In the genomic region with DNA sequence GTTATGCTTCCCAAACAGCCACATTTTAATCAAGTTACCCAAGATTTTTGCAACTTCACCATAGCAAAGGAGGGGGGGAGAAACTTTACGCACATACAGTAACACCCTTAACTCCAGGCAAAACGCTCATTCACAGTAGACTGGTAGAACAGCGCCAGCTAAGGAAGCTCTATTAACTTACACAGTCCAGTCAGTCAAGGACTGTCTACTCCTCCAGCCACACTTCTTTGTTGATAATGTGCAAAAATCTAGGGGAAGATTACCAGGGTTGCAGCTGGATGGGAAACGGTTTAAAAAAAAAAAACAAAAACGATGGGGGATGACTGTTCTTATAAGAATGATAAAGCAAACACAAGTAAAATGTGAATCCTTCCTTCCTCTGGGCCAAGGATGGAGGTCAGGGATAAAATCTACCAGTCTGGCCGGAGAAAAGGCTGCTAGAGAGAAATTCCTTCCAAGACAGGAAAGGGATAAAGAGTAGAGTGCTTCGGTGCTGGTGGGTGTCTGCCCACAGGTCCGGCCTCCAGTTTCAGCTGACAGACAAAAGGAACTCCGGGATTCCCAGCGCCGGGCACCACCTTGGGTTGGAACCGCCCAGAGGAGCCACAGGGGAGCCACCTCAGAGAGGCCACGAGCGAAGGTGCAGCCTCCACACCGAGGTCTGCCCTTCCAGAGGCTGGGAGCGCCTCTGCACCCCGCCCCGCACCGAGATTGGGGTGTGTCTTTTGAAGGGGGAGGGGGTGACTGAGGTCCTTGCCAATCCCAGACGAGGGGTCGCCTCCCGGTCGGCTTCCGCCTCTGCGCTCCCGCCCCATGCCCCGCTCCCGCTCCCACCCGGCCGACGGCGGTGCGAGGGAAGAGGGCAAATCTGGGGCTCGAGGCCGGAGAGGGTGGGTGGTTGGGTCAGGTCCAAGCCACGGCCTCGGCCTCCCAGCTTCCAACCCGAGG, we compare ENCODE assay signal across 1 cellular context.
A peak's percentile ranks its signal among the peaks of the same experiment; 100 is the strongest.
TF ChIP-seq lines count a peak whose summit lies in the region.

No MANE protein-coding gene starts in this region.

TF ChIP-seq in HepG2, 621 proteins besides CTCF, POLR2A, EP300 and RAD21 (continued from another document and continues in another):
- TF ChIP-seq, protein P1, sequence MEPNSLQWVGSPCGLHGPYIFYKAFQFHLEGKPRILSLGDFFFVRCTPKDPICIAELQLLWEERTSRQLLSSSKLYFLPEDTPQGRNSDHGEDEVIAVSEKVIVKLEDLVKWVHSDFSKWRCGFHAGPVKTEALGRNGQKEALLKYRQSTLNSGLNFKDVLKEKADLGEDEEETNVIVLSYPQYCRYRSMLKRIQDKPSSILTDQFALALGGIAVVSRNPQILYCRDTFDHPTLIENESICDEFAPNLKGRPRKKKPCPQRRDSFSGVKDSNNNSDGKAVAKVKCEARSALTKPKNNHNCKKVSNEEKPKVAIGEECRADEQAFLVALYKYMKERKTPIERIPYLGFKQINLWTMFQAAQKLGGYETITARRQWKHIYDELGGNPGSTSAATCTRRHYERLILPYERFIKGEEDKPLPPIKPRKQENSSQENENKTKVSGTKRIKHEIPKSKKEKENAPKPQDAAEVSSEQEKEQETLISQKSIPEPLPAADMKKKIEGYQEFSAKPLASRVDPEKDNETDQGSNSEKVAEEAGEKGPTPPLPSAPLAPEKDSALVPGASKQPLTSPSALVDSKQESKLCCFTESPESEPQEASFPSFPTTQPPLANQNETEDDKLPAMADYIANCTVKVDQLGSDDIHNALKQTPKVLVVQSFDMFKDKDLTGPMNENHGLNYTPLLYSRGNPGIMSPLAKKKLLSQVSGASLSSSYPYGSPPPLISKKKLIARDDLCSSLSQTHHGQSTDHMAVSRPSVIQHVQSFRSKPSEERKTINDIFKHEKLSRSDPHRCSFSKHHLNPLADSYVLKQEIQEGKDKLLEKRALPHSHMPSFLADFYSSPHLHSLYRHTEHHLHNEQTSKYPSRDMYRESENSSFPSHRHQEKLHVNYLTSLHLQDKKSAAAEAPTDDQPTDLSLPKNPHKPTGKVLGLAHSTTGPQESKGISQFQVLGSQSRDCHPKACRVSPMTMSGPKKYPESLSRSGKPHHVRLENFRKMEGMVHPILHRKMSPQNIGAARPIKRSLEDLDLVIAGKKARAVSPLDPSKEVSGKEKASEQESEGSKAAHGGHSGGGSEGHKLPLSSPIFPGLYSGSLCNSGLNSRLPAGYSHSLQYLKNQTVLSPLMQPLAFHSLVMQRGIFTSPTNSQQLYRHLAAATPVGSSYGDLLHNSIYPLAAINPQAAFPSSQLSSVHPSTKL (CRISPR knock-in tag; IDR thresholded peaks at IDR 0.05) = peak; percentile 41; the same call in 1 of the 2 replicates
- TF ChIP-seq GFI1 (CRISPR knock-in tag; IDR thresholded peaks at IDR 0.05; ENCODE audit: borderline replicate concordance) (0 out of 2 replicates have a peak, but pooled peaks have one; percentile 22), GPBP1L1 (CRISPR knock-in tag; IDR thresholded peaks at IDR 0.05) (no peak), ZNF160 (CRISPR knock-in tag; IDR thresholded peaks at IDR 0.05) (0 out of 2 replicates have a peak, but pooled peaks have one; percentile 15), ZSCAN29 (CRISPR knock-in tag; conservative IDR thresholded peaks at IDR 0.05) (no peak), NRL (CRISPR knock-in tag; IDR thresholded peaks at IDR 0.05; ENCODE audit: borderline replicate concordance) (peak; percentile 78), ZBTB7B (CRISPR knock-in tag; IDR thresholded peaks at IDR 0.05) (0 out of 2 replicates have a peak, but pooled peaks have one; percentile 60), ZSCAN20 (CRISPR knock-in tag; IDR thresholded peaks at IDR 0.05; ENCODE audit: borderline replicate concordance) (0 out of 2 replicates have a peak, but pooled peaks have one; percentile 56), TMF1 (CRISPR knock-in tag; IDR thresholded peaks at IDR 0.05; ENCODE audit: low read depth) (0 out of 2 replicates have a peak, but pooled peaks have one; percentile 36), AFF4 (CRISPR knock-in tag; IDR thresholded peaks at IDR 0.05) (no peak), ZNF672 (CRISPR knock-in tag; IDR thresholded peaks at IDR 0.05) (0 out of 2 replicates have a peak, but pooled peaks have one; percentile 38), ZNF780A (CRISPR knock-in tag; IDR thresholded peaks at IDR 0.05) (no peak), CBX5 (CRISPR knock-in tag; IDR thresholded peaks at IDR 0.05; ENCODE audit: borderline replicate concordance) (peak; percentile 8; the same call in 1 of the 2 replicates), TGIF2 (CRISPR knock-in tag; IDR thresholded peaks at IDR 0.05) (0 out of 2 replicates have a peak, but pooled peaks have one; percentile 17), NR1H2 (CRISPR knock-in tag; IDR thresholded peaks at IDR 0.05; ENCODE audit: borderline replicate concordance, low read depth) (0 out of 2 replicates have a peak, but pooled peaks have one; percentile 21), FLYWCH1 (CRISPR knock-in tag; IDR thresholded peaks at IDR 0.05) (no peak), ZNF784 (CRISPR knock-in tag; IDR thresholded peaks at IDR 0.05; ENCODE audit: borderline replicate concordance) (no peak), ZNF451 (CRISPR knock-in tag; IDR thresholded peaks at IDR 0.05) (peak; percentile 35; the same call in 1 of the 2 replicates)
- TF ChIP-seq, protein P2, sequence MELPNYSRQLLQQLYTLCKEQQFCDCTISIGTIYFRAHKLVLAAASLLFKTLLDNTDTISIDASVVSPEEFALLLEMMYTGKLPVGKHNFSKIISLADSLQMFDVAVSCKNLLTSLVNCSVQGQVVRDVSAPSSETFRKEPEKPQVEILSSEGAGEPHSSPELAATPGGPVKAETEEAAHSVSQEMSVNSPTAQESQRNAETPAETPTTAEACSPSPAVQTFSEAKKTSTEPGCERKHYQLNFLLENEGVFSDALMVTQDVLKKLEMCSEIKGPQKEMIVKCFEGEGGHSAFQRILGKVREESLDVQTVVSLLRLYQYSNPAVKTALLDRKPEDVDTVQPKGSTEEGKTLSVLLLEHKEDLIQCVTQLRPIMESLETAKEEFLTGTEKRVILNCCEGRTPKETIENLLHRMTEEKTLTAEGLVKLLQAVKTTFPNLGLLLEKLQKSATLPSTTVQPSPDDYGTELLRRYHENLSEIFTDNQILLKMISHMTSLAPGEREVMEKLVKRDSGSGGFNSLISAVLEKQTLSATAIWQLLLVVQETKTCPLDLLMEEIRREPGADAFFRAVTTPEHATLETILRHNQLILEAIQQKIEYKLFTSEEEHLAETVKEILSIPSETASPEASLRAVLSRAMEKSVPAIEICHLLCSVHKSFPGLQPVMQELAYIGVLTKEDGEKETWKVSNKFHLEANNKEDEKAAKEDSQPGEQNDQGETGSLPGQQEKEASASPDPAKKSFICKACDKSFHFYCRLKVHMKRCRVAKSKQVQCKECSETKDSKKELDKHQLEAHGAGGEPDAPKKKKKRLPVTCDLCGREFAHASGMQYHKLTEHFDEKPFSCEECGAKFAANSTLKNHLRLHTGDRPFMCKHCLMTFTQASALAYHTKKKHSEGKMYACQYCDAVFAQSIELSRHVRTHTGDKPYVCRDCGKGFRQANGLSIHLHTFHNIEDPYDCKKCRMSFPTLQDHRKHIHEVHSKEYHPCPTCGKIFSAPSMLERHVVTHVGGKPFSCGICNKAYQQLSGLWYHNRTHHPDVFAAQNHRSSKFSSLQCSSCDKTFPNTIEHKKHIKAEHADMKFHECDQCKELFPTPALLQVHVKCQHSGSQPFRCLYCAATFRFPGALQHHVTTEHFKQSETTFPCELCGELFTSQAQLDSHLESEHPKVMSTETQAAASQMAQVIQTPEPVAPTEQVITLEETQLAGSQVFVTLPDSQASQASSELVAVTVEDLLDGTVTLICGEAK (IDR thresholded peaks at IDR 0.05) = no peak
- TF ChIP-seq, protein P2 (CRISPR knock-in tag; IDR thresholded peaks at IDR 0.05) = no peak
- TF ChIP-seq, protein P3, sequence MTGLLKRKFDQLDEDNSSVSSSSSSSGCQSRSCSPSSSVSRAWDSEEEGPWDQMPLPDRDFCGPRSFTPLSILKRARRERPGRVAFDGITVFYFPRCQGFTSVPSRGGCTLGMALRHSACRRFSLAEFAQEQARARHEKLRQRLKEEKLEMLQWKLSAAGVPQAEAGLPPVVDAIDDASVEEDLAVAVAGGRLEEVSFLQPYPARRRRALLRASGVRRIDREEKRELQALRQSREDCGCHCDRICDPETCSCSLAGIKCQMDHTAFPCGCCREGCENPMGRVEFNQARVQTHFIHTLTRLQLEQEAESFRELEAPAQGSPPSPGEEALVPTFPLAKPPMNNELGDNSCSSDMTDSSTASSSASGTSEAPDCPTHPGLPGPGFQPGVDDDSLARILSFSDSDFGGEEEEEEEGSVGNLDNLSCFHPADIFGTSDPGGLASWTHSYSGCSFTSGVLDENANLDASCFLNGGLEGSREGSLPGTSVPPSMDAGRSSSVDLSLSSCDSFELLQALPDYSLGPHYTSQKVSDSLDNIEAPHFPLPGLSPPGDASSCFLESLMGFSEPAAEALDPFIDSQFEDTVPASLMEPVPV (CRISPR knock-in tag; IDR thresholded peaks at IDR 0.05) = peak; percentile 70; the same call in 1 of the 2 replicates
- TF ChIP-seq, protein P4, sequence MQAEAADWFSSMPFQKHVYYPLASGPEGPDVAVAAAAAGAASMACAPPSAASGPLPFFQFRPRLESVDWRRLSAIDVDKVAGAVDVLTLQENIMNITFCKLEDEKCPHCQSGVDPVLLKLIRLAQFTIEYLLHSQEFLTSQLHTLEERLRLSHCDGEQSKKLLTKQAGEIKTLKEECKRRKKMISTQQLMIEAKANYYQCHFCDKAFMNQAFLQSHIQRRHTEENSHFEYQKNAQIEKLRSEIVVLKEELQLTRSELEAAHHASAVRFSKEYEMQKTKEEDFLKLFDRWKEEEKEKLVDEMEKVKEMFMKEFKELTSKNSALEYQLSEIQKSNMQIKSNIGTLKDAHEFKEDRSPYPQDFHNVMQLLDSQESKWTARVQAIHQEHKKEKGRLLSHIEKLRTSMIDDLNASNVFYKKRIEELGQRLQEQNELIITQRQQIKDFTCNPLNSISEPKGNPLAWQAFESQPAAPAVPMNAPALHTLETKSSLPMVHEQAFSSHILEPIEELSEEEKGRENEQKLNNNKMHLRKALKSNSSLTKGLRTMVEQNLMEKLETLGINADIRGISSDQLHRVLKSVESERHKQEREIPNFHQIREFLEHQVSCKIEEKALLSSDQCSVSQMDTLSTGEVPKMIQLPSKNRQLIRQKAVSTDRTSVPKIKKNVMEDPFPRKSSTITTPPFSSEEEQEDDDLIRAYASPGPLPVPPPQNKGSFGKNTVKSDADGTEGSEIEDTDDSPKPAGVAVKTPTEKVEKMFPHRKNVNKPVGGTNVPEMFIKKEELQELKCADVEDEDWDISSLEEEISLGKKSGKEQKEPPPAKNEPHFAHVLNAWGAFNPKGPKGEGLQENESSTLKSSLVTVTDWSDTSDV (CRISPR knock-in tag; IDR thresholded peaks at IDR 0.05) = peak; percentile 16; the same call in 1 of the 2 replicates
